ENCODE assay signal across 8 cellular contexts in the genomic region with DNA sequence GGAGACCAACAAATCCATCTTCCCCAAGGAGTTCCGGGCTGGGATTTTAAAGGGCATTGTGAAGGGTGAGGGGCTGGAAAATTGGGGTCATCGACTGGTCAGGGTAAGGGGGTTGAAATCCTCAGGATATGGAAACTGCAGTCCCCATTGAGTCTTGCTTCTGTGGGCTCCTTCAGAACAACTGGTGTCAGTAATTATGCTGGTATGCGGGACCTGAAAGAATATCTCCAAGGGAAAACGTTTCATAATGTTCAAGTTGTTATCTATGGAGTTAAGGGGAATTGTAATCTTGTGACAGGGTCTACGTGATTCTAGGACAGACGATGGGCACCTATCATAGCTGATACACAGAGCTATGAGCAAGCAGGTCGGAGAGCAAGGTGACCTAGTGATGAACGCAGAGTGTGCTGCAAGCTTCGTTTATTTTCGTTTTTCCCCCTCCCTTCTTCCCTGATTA. TPM values are rescaled to one million over a fixed set of nuclear protein-coding genes. Genes with fewer than 3 reads are reported as not detected.
DNase-seq lines count a peak whose midpoint lies in the region; ATAC-seq and TF ChIP-seq lines count a peak whose summit lies in the region.

No MANE protein-coding gene starts in this region.

- H3K4me3 ChIP-seq in DOHH2 (ENCODE audit: low read length) (peak overlapping the region; percentile 76), NB4 (ENCODE audit: low read depth, low read length) (peak overlapping the region; percentile 37)

- TF ChIP-seq CTCF in DOHH2 (IDR thresholded peaks at IDR 0.05; ENCODE audit: low read depth, low read length, poor library complexity, severe bottlenecking) (no peak), NB4 (IDR thresholded peaks at IDR 0.05; ENCODE audit: low read depth, low read length) (no peak), endothelial cell (IDR thresholded peaks at IDR 0.05; ENCODE audit: unreplicated experiment) (no peak), osteocyte (IDR thresholded peaks at IDR 0.05) (no peak)

- peak overlapping the region; percentile 92 for H3K4me3 Mint-ChIP-seq in endothelial cell (ENCODE audit: unreplicated experiment)
- H3K4me3 Mint-ChIP-seq in osteocyte (ENCODE audit: unreplicated experiment), result peak overlapping the region; percentile 90

- no peaks in the 10 kb centered on the region for H3K9me3 ChIP-seq in DOHH2 (ENCODE audit: control insufficient read depth, insufficient read depth, low read length)

- peaks cover 22% of the 10 kb centered on the region for H3K36me3 ChIP-seq in DOHH2 (ENCODE audit: control insufficient read depth, low read length)

- H3K27ac ChIP-seq in DOHH2 (ENCODE audit: low read depth, low read length), result no peak overlapping the region

- no peaks in the 10 kb centered on the region for H4K20me1 ChIP-seq in DOHH2 (ENCODE audit: control insufficient read depth, insufficient read depth, low read depth, low read length)

- no peaks in the 10 kb centered on the region for H3K9me2 ChIP-seq in DOHH2 (replicated peaks; ENCODE audit: control insufficient read depth, low read length)

- peak overlapping the region; percentile 81 for H3K4me2 ChIP-seq in DOHH2 (ENCODE audit: low read length)

- DNase-seq in NB4 (ENCODE audit: low read depth) (no peak), endothelial cell (ENCODE audit: low spot score) (no peak), osteocyte (ENCODE audit: extremely low spot score, unreplicated experiment) (no peak), COLO829 (ENCODE audit: low spot score) (no peak), LoVo (ENCODE audit: low spot score) (no peak), DMS53 treated with DMSO at 0.1 percent for 48 hours (lab: John Stamatoyannopoulos, UW; ENCODE audit: unreplicated experiment) (no peak)

- H3K9me3 Mint-ChIP-seq in endothelial cell (ENCODE audit: unreplicated experiment) (no peaks in the 10 kb centered on the region), osteocyte (ENCODE audit: unreplicated experiment) (no peaks in the 10 kb centered on the region)

- peaks cover 19% of the 10 kb centered on the region for H3K4me1 Mint-ChIP-seq in endothelial cell (ENCODE audit: unreplicated experiment)
- peaks cover 18% of the 10 kb centered on the region for H3K4me1 Mint-ChIP-seq in osteocyte (ENCODE audit: unreplicated experiment)

- H3K79me2 ChIP-seq in DOHH2 (ENCODE audit: control insufficient read depth, low read length), result peaks cover 13% of the 10 kb centered on the region

- H3K36me3 Mint-ChIP-seq in endothelial cell (ENCODE audit: low read depth, unreplicated experiment) (peaks cover 28% of the 10 kb centered on the region), osteocyte (ENCODE audit: unreplicated experiment) (peaks cover 15% of the 10 kb centered on the region)

- peak; percentile 33 for ATAC-seq in GM21825 (IDR thresholded peaks at IDR 0.05; ENCODE audit: unreplicated experiment)

- H3K27ac Mint-ChIP-seq in endothelial cell (ENCODE audit: unreplicated experiment) (peak overlapping the region; percentile 85), osteocyte (ENCODE audit: unreplicated experiment) (peak overlapping the region; percentile 80)

- peaks cover 19% of the 10 kb centered on the region for H3K4me1 ChIP-seq in DOHH2 (ENCODE audit: control insufficient read depth, low read length)

- no peaks in the 10 kb centered on the region for H3F3A ChIP-seq in DOHH2 (ENCODE audit: control insufficient read depth, insufficient read depth)

- H3K27me3 Mint-ChIP-seq in endothelial cell (ENCODE audit: unreplicated experiment) (peaks cover 12% of the 10 kb centered on the region), osteocyte (ENCODE audit: unreplicated experiment) (no peaks in the 10 kb centered on the region)

- H3K27me3 ChIP-seq in DOHH2 (ENCODE audit: control insufficient read depth, low read length), result no peaks in the 10 kb centered on the region

- TF ChIP-seq POLR2A in NB4 (IDR thresholded peaks at IDR 0.05; ENCODE audit: extremely low read depth, insufficient read length), result no peak

RNA-seq across cellular contexts. Expression of gene RHBDD2, which starts 0.5 kb away (rescaled TPM):
- total RNA-seq in endothelial cell (ENCODE audit: unreplicated experiment) (50.7 TPM), osteocyte (44.8 and 50.7 TPM in 2 replicates)

RNA-seq across cellular contexts. Expression of gene POR, which starts 36.6 kb away (rescaled TPM):
- total RNA-seq in endothelial cell (ENCODE audit: unreplicated experiment) (70.8 TPM), osteocyte (62.1 and 74.0 TPM in 2 replicates)
